In genomic region chr7:151410405-151411390, GRCh38 we compare ENCODE assay signal across 9 cellular contexts. TPM values are rescaled to one million over a fixed set of nuclear protein-coding genes. Genes with fewer than 3 reads are reported as not detected.
DNase-seq lines count a peak whose midpoint lies in the region; ATAC-seq and TF ChIP-seq lines count a peak whose summit lies in the region.
"Had no signal": no experiment of that assay in that cellular context is flagged by ENCODE, and none has a peak within 500 bp of the region (broad histone marks: within the 10 kb centered on the region; RNA-seq: fewer than 3 reads in every experiment).

No MANE protein-coding gene starts in this region.

- H3K27me3 ChIP-seq in ectodermal cell (ENCODE audit: control insufficient read depth, insufficient read depth, low read length, poor library complexity, severe bottlenecking) (peaks cover 58% of the 10 kb centered on the region), muscle layer of colon (ENCODE audit: control insufficient read depth in 1 of 2, insufficient read depth in 2 of 2, low read length in 2 of 2) (peaks cover 6 to 33% of the 10 kb centered on the region in 2 donors), vagina (no peaks in the 10 kb centered on the region)

- H3K4me1 ChIP-seq in ectodermal cell (ENCODE audit: control insufficient read depth, insufficient read depth, low read length) (no peaks in the 10 kb centered on the region), muscle layer of colon (ENCODE audit: insufficient read depth, low read length) (no peaks in the 10 kb centered on the region), vagina (peaks cover 21% of the 10 kb centered on the region)

- H3K4me3 Mint-ChIP-seq in activated naive CD4-positive, alpha-beta T cell treated with anti-CD3 and anti-CD28 coated beads for 36 hours, result peak overlapping the region; percentile 39
- H3K4me3 Mint-ChIP-seq in activated naive CD4-positive, alpha-beta T cell treated with anti-CD3 and anti-CD28 coated beads, Interleukin-2, amount 10 ng/mL, durations not matched to agents 7 days and 5 days, result no peak overlapping the region

- no peak for ATAC-seq in activated CD4-positive, CD25-positive, alpha-beta regulatory T cell treated with anti-CD3 and anti-CD28 coated beads, Interleukin-2, amount 50 U/mL, for 24 hours
- ATAC-seq in GM21786 (IDR thresholded peaks at IDR 0.05; ENCODE audit: unreplicated experiment), result no peak

- no peaks in the 10 kb centered on the region for H3K36me3 Mint-ChIP-seq in activated naive CD4-positive, alpha-beta T cell treated with anti-CD3 and anti-CD28 coated beads for 36 hours (ENCODE audit: low read depth)
- no peaks in the 10 kb centered on the region for H3K36me3 Mint-ChIP-seq in activated naive CD4-positive, alpha-beta T cell treated with anti-CD3 and anti-CD28 coated beads, Interleukin-2, amount 10 ng/mL, durations not matched to agents 7 days and 5 days

- H3K9me3 ChIP-seq in ectodermal cell (ENCODE audit: control insufficient read depth, low read length) (no peaks in the 10 kb centered on the region), muscle layer of colon (ENCODE audit: low read length) (no peaks in the 10 kb centered on the region), vagina (no peaks in the 10 kb centered on the region)

- peaks cover 41% of the 10 kb centered on the region for H3K27me3 Mint-ChIP-seq in activated naive CD4-positive, alpha-beta T cell treated with anti-CD3 and anti-CD28 coated beads for 36 hours (ENCODE audit: low read depth)
- H3K27me3 Mint-ChIP-seq in activated naive CD4-positive, alpha-beta T cell treated with anti-CD3 and anti-CD28 coated beads, Interleukin-2, amount 10 ng/mL, durations not matched to agents 7 days and 5 days, result peaks cover 84% of the 10 kb centered on the region

- no peak for DNase-seq in activated naive CD4-positive, alpha-beta T cell treated with anti-CD3 and anti-CD28 coated beads for 36 hours
- DNase-seq in activated naive CD4-positive, alpha-beta T cell treated with anti-CD3 and anti-CD28 coated beads, Interleukin-2, amount 10 ng/mL, durations not matched to agents 7 days and 5 days, result no peak
- no peak for DNase-seq in vagina (ENCODE audit: extremely low spot score in 2 of 2)
- DNase-seq in SHP77 treated with DMSO at 0.1 percent for 48 hours (lab: John Stamatoyannopoulos, UW), result no peak

- H3K4me1 Mint-ChIP-seq in activated naive CD4-positive, alpha-beta T cell treated with anti-CD3 and anti-CD28 coated beads for 36 hours (ENCODE audit: low read depth), result peaks cover 47% of the 10 kb centered on the region
- peaks cover 15% of the 10 kb centered on the region for H3K4me1 Mint-ChIP-seq in activated naive CD4-positive, alpha-beta T cell treated with anti-CD3 and anti-CD28 coated beads, Interleukin-2, amount 10 ng/mL, durations not matched to agents 7 days and 5 days

- H3K36me3 ChIP-seq in ectodermal cell (ENCODE audit: control insufficient read depth, insufficient read depth, low read length) (no peaks in the 10 kb centered on the region), muscle layer of colon (ENCODE audit: insufficient read depth, low read length) (no peaks in the 10 kb centered on the region), vagina (no peaks in the 10 kb centered on the region)

- TF ChIP-seq POLR2A in vagina (IDR thresholded peaks at IDR 0.05), result no peak

- no peaks in the 10 kb centered on the region for H3K9me3 Mint-ChIP-seq in activated naive CD4-positive, alpha-beta T cell treated with anti-CD3 and anti-CD28 coated beads for 36 hours
- H3K9me3 Mint-ChIP-seq in activated naive CD4-positive, alpha-beta T cell treated with anti-CD3 and anti-CD28 coated beads, Interleukin-2, amount 10 ng/mL, durations not matched to agents 7 days and 5 days, result no peaks in the 10 kb centered on the region

- CTCF ChIA-PET in activated naive CD4-positive, alpha-beta T cell treated with anti-CD3 and anti-CD28 coated beads for 36 hours (lab: Charles Lee), result interaction anchor here (1.9 kb wide), 1 partner anchor 38 kb away, joined by 9 read pairs; no protein-coding TSS in a partner anchor
- CTCF ChIA-PET in activated naive CD4-positive, alpha-beta T cell treated with anti-CD3 and anti-CD28 coated beads, Interleukin-2, amount 10 ng/mL, durations not matched to agents 7 days and 5 days (lab: Charles Lee), result interaction anchor here (2.4 kb wide), 1 partner anchor 38 kb away, joined by 7 read pairs; no protein-coding TSS in a partner anchor

- WGBS in ectodermal cell, 2 experiments, result 18% methylated on average over 55 of the region's 55 CpGs

- H3K4me3 ChIP-seq in ectodermal cell (ENCODE audit: insufficient read depth, low read depth, low read length) (peak overlapping the region; percentile 67), muscle layer of colon (ENCODE audit: low read depth in 1 of 2, low read length in 2 of 2) (peak overlapping the region; percentile 43 to 62), vagina (peak overlapping the region; percentile 62 to 80)

- no peak overlapping the region for H3K27ac Mint-ChIP-seq in activated naive CD4-positive, alpha-beta T cell treated with anti-CD3 and anti-CD28 coated beads for 36 hours
- no peak overlapping the region for H3K27ac Mint-ChIP-seq in activated naive CD4-positive, alpha-beta T cell treated with anti-CD3 and anti-CD28 coated beads, Interleukin-2, amount 10 ng/mL, durations not matched to agents 7 days and 5 days

- TF ChIP-seq CTCF in vagina (IDR thresholded peaks at IDR 0.05), result no peak

- intact Hi-C loops in activated naive CD4-positive, alpha-beta T cell treated with anti-CD3 and anti-CD28 coated beads for 36 hours (cut with micrococcal nuclease), result no loop called here
- intact Hi-C loops in vagina (cut with DNase I), result no loop called here

- H3K27ac ChIP-seq in ectodermal cell (ENCODE audit: insufficient read depth, low read depth, low read length, poor library complexity, severe bottlenecking), result no peak overlapping the region
- no peak overlapping the region for H3K27ac ChIP-seq in muscle layer of colon (ENCODE audit: low read depth, low read length)
- H3K27ac ChIP-seq in vagina, result peak overlapping the region; percentile 81
- H3K27ac ChIP-seq: KMS-11 had no signal

- no peak overlapping the region for H3K9ac ChIP-seq in muscle layer of colon (ENCODE audit: low read length)
- H3K9ac ChIP-seq: KMS-11 had no signal

RNA-seq across cellular contexts. Expression of gene WDR86, which starts 0.9 kb away (rescaled TPM):
- not detected for total RNA-seq in activated naive CD4-positive, alpha-beta T cell treated with anti-CD3 and anti-CD28 coated beads for 36 hours
- 7.3 TPM for polyA plus RNA-seq in ectodermal cell (2013, experiment 1 of 4)
- polyA plus RNA-seq in ectodermal cell (2013, experiment 2 of 4), result 13.3 TPM
- polyA plus RNA-seq in ectodermal cell (2013, experiment 3 of 4), result 12.1 TPM
- 12.3 TPM for polyA plus RNA-seq in ectodermal cell (2013, experiment 4 of 4)
- total RNA-seq in vagina, result 19.4 TPM

RNA-seq across cellular contexts. Expression of gene CRYGN, which starts 29.2 kb away (rescaled TPM):
- not detected for total RNA-seq in activated naive CD4-positive, alpha-beta T cell treated with anti-CD3 and anti-CD28 coated beads for 36 hours
- not detected for polyA plus RNA-seq in ectodermal cell (2013, experiment 1 of 4)
- polyA plus RNA-seq in ectodermal cell (2013, experiment 2 of 4), result 0.30 TPM
- 0.32 TPM for polyA plus RNA-seq in ectodermal cell (2013, experiment 3 of 4)
- 0.61 TPM for polyA plus RNA-seq in ectodermal cell (2013, experiment 4 of 4)
- total RNA-seq in vagina, result not detected

Comparison
In these comparisons a context has a peak if more than half of its experiments do, and no peak if none do; other contexts are left out.
1. RNA of gene WDR86, which starts 0.9 kb away (total RNA-seq): 19.4 TPM in vagina (single experiment); not detected in activated naive CD4-positive, alpha-beta T cell treated with anti-CD3 and anti-CD28 coated beads for 36 hours; every median in the first group is over 10 times any median in the second.
2. Peak in every context shown above with its lines, with median percentiles within 50 percentile points of each other: H3K4me3 ChIP-seq.